In genomic region chr2:61055557-61055956, GRCh38 we compare ENCODE assay signal across 1 cellular context.
TF ChIP-seq lines count a peak whose summit lies in the region.

No MANE protein-coding gene starts in this region.

TF ChIP-seq in HepG2, 621 proteins besides CTCF, POLR2A, EP300 and RAD21:
- TF ChIP-seq, protein P1, sequence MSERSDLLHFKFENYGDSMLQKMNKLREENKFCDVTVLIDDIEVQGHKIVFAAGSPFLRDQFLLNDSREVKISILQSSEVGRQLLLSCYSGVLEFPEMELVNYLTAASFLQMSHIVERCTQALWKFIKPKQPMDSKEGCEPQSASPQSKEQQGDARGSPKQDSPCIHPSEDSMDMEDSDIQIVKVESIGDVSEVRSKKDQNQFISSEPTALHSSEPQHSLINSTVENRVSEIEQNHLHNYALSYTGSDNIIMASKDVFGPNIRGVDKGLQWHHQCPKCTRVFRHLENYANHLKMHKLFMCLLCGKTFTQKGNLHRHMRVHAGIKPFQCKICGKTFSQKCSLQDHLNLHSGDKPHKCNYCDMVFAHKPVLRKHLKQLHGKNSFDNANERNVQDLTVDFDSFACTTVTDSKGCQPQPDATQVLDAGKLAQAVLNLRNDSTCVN (CRISPR knock-in tag; IDR thresholded peaks at IDR 0.05; ENCODE audit: borderline replicate concordance): no peak
- TF ChIP-seq RFX3 (CRISPR knock-in tag; IDR thresholded peaks at IDR 0.05) (peak; percentile 18; the same call in 1 of the 2 replicates), ZNF652 (CRISPR knock-in tag; IDR thresholded peaks at IDR 0.05; ENCODE audit: borderline replicate concordance, low read depth) (peak; percentile 62; the same call in 1 of the 2 replicates), RFX1 (IDR thresholded peaks at IDR 0.05) (peak; percentile 13; the same call in 1 of the 2 replicates), GATAD2A (CRISPR knock-in tag; IDR thresholded peaks at IDR 0.05) (0 out of 2 replicates have a peak, but pooled peaks have one; percentile 18), CEBPB (IDR thresholded peaks at IDR 0.05; ENCODE audit: borderline replicate concordance, low read depth, low read length) (no peak)
- TF ChIP-seq, protein P2, sequence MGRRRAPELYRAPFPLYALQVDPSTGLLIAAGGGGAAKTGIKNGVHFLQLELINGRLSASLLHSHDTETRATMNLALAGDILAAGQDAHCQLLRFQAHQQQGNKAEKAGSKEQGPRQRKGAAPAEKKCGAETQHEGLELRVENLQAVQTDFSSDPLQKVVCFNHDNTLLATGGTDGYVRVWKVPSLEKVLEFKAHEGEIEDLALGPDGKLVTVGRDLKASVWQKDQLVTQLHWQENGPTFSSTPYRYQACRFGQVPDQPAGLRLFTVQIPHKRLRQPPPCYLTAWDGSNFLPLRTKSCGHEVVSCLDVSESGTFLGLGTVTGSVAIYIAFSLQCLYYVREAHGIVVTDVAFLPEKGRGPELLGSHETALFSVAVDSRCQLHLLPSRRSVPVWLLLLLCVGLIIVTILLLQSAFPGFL (CRISPR knock-in tag; IDR thresholded peaks at IDR 0.05): no peak
TF ChIP-seq in HepG2: peak in this region for 4.
